8 cellular contexts compared by ENCODE assay signal in genomic region chr7:72879079-72879736, GRCh38. TPM values are rescaled to one million over a fixed set of nuclear protein-coding genes. Genes with fewer than 3 reads are reported as not detected.
DNase-seq lines count a peak whose midpoint lies in the region; ATAC-seq and TF ChIP-seq lines count a peak whose summit lies in the region.
"Not testable (repeated sequence)": the region's sequence is repeated elsewhere in the genome, so short reads cannot be mapped to it uniquely, and the experiment has no call there.

No MANE protein-coding gene starts in this region.

- H3K4me3 ChIP-seq in astrocyte of the cerebellum (ENCODE audit: low read depth, low read length) (peak overlapping the region; percentile 71), hepatocyte (peak overlapping the region; percentile 74), uterus (peak overlapping the region; percentile 55 to 63)

- peak; percentile 6 for TF ChIP-seq CTCF in astrocyte of the cerebellum (IDR thresholded peaks at IDR 0.05; ENCODE audit: low read depth, low read length, missing control alignments)
- TF ChIP-seq CTCF in hepatocyte (IDR thresholded peaks at IDR 0.05; ENCODE audit: poor library complexity), result not testable (repeated sequence)
- peak in 2 of 4 experiments; percentile 34 for TF ChIP-seq CTCF in uterus (IDR thresholded peaks at IDR 0.05)

- H3K4me1 ChIP-seq in hepatocyte (ENCODE audit: insufficient read depth); uterus: not testable (repeated sequence)

- in situ Hi-C loops in astrocyte of the cerebellum (cut with HindIII; ENCODE audit: low sequenced_read_pairs), result not testable (repeated sequence)

- TF ChIP-seq POLR2A in GM18505 (IDR thresholded peaks at IDR 0.05; ENCODE audit: borderline replicate concordance, extremely low read depth, insufficient read depth, insufficient read length) (peak; percentile 70), uterus (IDR thresholded peaks at IDR 0.05) (peak; percentile 17 to 55)

- not testable (repeated sequence) for H4K20me1 ChIP-seq in hepatocyte (ENCODE audit: insufficient read depth, poor library complexity, severe bottlenecking)

- H3K9me2 ChIP-seq in hepatocyte (replicated peaks; ENCODE audit: insufficient read depth), result not testable (repeated sequence)

- peak overlapping the region; percentile 69 for H2AFZ ChIP-seq in hepatocyte

- H3K27me3 ChIP-seq in hepatocyte, uterus: not testable (repeated sequence)

- H3K79me2 ChIP-seq in hepatocyte, result peaks cover 22% of the 10 kb centered on the region

- peak; percentile 99 for ATAC-seq in GM18505 (IDR thresholded peaks at IDR 0.05; ENCODE audit: unreplicated experiment)
- ATAC-seq in HG02970 (IDR thresholded peaks at IDR 0.05; ENCODE audit: low FRiP score, unreplicated experiment), result peak; percentile 98

- intact Hi-C loops in uterus (cut with DNase I; ENCODE audit: low total_unique reads), result not testable (repeated sequence)

- peak overlapping the region; percentile 93 for H3K27ac ChIP-seq in hepatocyte
- peak overlapping the region; percentile 84 to 85 for H3K27ac ChIP-seq in uterus

- H3K9me3 ChIP-seq in hepatocyte (ENCODE audit: low read depth); uterus: not testable (repeated sequence)

- H3K36me3 ChIP-seq in hepatocyte (replicated peaks; ENCODE audit: insufficient read depth, low read depth); uterus: not testable (repeated sequence)

- H3K4me2 ChIP-seq in hepatocyte, result peak overlapping the region; percentile 92

- peak; percentile 70 for DNase-seq in NCI-H2029 (lab: John Stamatoyannopoulos, UW)
- DNase-seq in T-helper 9 cell, result peak; percentile 48
- DNase-seq in astrocyte of the cerebellum (ENCODE audit: low read depth), result peak; percentile 38
- peak; percentile 80 for DNase-seq in hepatocyte (ENCODE audit: low spot score)
- DNase-seq in putamen (ENCODE audit: low spot score), result peak; percentile 86
- DNase-seq in uterus, result peak; percentile 84 to 85

- 0% methylated on average over 25 of the region's 59 CpGs for WGBS in hepatocyte (ENCODE audit: low lambda C conversion rate, missing lambda C conversion rate)

RNA-seq across cellular contexts. Expression of gene POM121, which starts 45.7 kb away (rescaled TPM):
- total RNA-seq in hepatocyte (9.6 and 10.3 TPM in 2 replicates), uterus (10 to 100 TPM in 2 of 4 donors, 1 to 10 TPM in 2; 5.3 to 42.9 (median 10.3) TPM)
- 16.1 and 17.8 TPM in 2 replicates for polyA plus RNA-seq in hepatocyte

RNA-seq across cellular contexts. Expression of gene TYW1B, which starts 51.2 kb away (rescaled TPM):
- total RNA-seq in hepatocyte (1.9 TPM in 2 replicates), uterus (10 to 100 TPM in 2 of 4 donors, 1 to 10 TPM in 2; 2.8 to 20.0 (median 10.1) TPM)
- polyA plus RNA-seq in hepatocyte, result 1.7 and 2.0 TPM in 2 replicates

Comparison
In these comparisons a context has a peak if more than half of its experiments do, and no peak if none do; other contexts are left out.
1. Peak in every context shown above with its lines: DNase-seq, ATAC-seq, H3K4me3 ChIP-seq and H3K27ac ChIP-seq.